ENCODE assay signal across 32 cellular contexts in the genomic region with DNA sequence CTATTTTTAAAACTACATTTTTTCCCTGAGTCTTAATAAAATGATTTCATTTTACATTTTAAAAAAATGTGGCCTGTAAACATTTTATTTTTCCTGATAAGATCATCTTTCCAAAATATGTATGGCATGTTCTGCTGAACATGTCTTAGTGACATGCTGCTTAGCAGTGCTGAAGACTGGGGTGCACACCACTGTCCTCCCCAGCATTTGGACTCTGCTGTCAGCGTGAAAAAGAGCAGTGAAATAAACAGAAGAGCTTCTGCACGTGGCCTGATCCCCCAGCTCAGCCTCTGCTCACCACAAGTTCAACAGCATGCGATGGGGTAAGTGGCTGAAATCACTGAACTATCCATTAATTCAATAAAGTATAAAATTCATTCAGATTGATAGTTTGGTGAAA.
"Had no signal": no experiment of that assay in that cellular context is flagged by ENCODE, and none has a peak within 500 bp of the region (broad histone marks: within the 10 kb centered on the region; RNA-seq: fewer than 3 reads in every experiment).

No MANE protein-coding gene starts in this region.

- H3K79me2 ChIP-seq: parathyroid adenoma had no signal

- H3K27me3 Mint-ChIP-seq: stimulated activated memory B cell treated with anti-CD40 and anti-IgM and Interleukin-4, amounts not matched to agents 10 μg/mL and 1 μg/mL and 100 μg/mL, for 72 hours; stimulated activated naive CD8-positive, alpha-beta T cell treated with anti-CD3 and anti-CD28 coated beads, Interleukin-15, amount 100 ng/mL, for 72 hours; type B pancreatic cell had no signal

- H3K27me3 ChIP-seq: neutrophil, ovary, right lobe of liver, sigmoid colon, spleen, suprapubic skin, testis, tibial artery, transverse colon, upper lobe of right lung, uterus had no signal

- H3K9me3 ChIP-seq: neutrophil, ovary, psoas muscle, right lobe of liver, sigmoid colon, spleen, suprapubic skin, testis, tibial artery, transverse colon, upper lobe of right lung, uterus had no signal

- H3K27ac Mint-ChIP-seq: naive thymus-derived CD4-positive, alpha-beta T cell; natural killer cell; nephron; progenitor cell of endocrine pancreas; stimulated activated memory B cell treated with anti-CD40 and anti-IgM and Interleukin-4, amounts not matched to agents 10 μg/mL and 1 μg/mL and 100 μg/mL, for 72 hours; stimulated activated naive CD8-positive, alpha-beta T cell treated with anti-CD3 and anti-CD28 coated beads, Interleukin-15, amount 100 ng/mL, for 72 hours; type B pancreatic cell had no signal

- H3K36me3 Mint-ChIP-seq: naive thymus-derived CD4-positive, alpha-beta T cell; natural killer cell; stimulated activated memory B cell treated with anti-CD40 and anti-IgM and Interleukin-4, amounts not matched to agents 10 μg/mL and 1 μg/mL and 100 μg/mL, for 72 hours; type B pancreatic cell had no signal

- ATAC-seq: naive thymus-derived CD4-positive, alpha-beta T cell; natural killer cell; psoas muscle; right cardiac atrium; right lobe of liver; stimulated activated memory B cell treated with anti-CD40 and anti-IgM and Interleukin-4, amounts not matched to agents 10 μg/mL and 1 μg/mL and 100 μg/mL, for 72 hours; stimulated activated naive CD8-positive, alpha-beta T cell treated with anti-CD3 and anti-CD28 coated beads, Interleukin-15, amount 100 ng/mL, for 72 hours; stimulated activated naive CD8-positive, alpha-beta T cell treated with anti-CD3 and anti-CD28 coated beads, Interleukin-15, Interleukin-2, amounts not matched to agents 100 U/mL and 50 U/mL, for 24 hours; upper lobe of right lung had no signal

- H2AFZ ChIP-seq: parathyroid adenoma had no signal

- H3K36me3 ChIP-seq: neutrophil, ovary, right lobe of liver, sigmoid colon, spleen, suprapubic skin, tibial artery, transverse colon, upper lobe of right lung, uterus had no signal

- H3K4me1 ChIP-seq: parathyroid adenoma, psoas muscle, right lobe of liver, sigmoid colon, spleen, suprapubic skin, tibial artery, transverse colon, upper lobe of right lung, uterus had no signal

- H3K27ac ChIP-seq: neutrophil, ovary, parathyroid adenoma, psoas muscle, right lobe of liver, sigmoid colon, spleen, suprapubic skin, testis, tibial artery, transverse colon, upper lobe of right lung, uterus had no signal

- H3K9me3 Mint-ChIP-seq: natural killer cell; nephron; stimulated activated memory B cell treated with anti-CD40 and anti-IgM and Interleukin-4, amounts not matched to agents 10 μg/mL and 1 μg/mL and 100 μg/mL, for 72 hours; stimulated activated naive CD8-positive, alpha-beta T cell treated with anti-CD3 and anti-CD28 coated beads, Interleukin-15, amount 100 ng/mL, for 72 hours; type B pancreatic cell had no signal

- H3K4me3 ChIP-seq: ovary, psoas muscle, right lobe of liver, sigmoid colon, spleen, suprapubic skin, testis, tibial artery, transverse colon, upper lobe of right lung, uterus had no signal

- H3K4me3 Mint-ChIP-seq: naive thymus-derived CD4-positive, alpha-beta T cell; natural killer cell; nephron; stimulated activated memory B cell treated with anti-CD40 and anti-IgM and Interleukin-4, amounts not matched to agents 10 μg/mL and 1 μg/mL and 100 μg/mL, for 72 hours; stimulated activated naive CD8-positive, alpha-beta T cell treated with anti-CD3 and anti-CD28 coated beads, Interleukin-15, amount 100 ng/mL, for 72 hours; type B pancreatic cell had no signal

- H3K9ac ChIP-seq: parathyroid adenoma had no signal

- DNase-seq: naive thymus-derived CD4-positive, alpha-beta T cell; natural killer cell; nucleus accumbens; ovary; posterior cingulate gyrus; psoas muscle; right cardiac atrium; right lobe of liver; sigmoid colon; small intestine; spleen; stimulated activated CD4-positive, alpha-beta T cell treated with anti-CD3 and anti-CD28 coated beads, Interleukin-12 subunit alpha, Interleukin-12 subunit beta, amount 100 ng/mL, for 4 hours; stimulated activated CD4-positive, alpha-beta T cell treated with anti-CD3 and anti-CD28 coated beads, Interleukin-1b, Interleukin-23, amount 100 ng/mL, for 48 hours; stimulated activated CD4-positive, alpha-beta T cell treated with anti-CD3 and anti-CD28 coated beads, Interleukin-4, amount 100 ng/mL, for 1 hour; stimulated activated CD4-positive, alpha-beta T cell treated with anti-CD3 and anti-CD28 coated beads, Interleukin-4, amount 100 ng/mL, for 4 hours; stimulated activated CD8-positive, alpha-beta memory T cell treated with anti-CD3 and anti-CD28 coated beads, Interleukin-4, amount 100 ng/mL, for 48 hours; stimulated activated naive CD4-positive, alpha-beta T cell; stimulated activated naive CD8-positive, alpha-beta T cell treated with anti-CD3 and anti-CD28 coated beads, Interleukin-15, amount 100 ng/mL, for 72 hours; stimulated activated naive CD8-positive, alpha-beta T cell treated with anti-CD3 and anti-CD28 coated beads, Interleukin-15, Interleukin-2, amounts not matched to agents 100 U/mL and 50 U/mL, for 24 hours; substantia nigra; testis; tibial artery; transverse colon; upper lobe of right lung; uterus had no signal

- H3K4me1 Mint-ChIP-seq: naive thymus-derived CD4-positive, alpha-beta T cell; natural killer cell; stimulated activated memory B cell treated with anti-CD40 and anti-IgM and Interleukin-4, amounts not matched to agents 10 μg/mL and 1 μg/mL and 100 μg/mL, for 72 hours; stimulated activated naive CD8-positive, alpha-beta T cell treated with anti-CD3 and anti-CD28 coated beads, Interleukin-15, amount 100 ng/mL, for 72 hours had no signal
